In the genomic region with DNA sequence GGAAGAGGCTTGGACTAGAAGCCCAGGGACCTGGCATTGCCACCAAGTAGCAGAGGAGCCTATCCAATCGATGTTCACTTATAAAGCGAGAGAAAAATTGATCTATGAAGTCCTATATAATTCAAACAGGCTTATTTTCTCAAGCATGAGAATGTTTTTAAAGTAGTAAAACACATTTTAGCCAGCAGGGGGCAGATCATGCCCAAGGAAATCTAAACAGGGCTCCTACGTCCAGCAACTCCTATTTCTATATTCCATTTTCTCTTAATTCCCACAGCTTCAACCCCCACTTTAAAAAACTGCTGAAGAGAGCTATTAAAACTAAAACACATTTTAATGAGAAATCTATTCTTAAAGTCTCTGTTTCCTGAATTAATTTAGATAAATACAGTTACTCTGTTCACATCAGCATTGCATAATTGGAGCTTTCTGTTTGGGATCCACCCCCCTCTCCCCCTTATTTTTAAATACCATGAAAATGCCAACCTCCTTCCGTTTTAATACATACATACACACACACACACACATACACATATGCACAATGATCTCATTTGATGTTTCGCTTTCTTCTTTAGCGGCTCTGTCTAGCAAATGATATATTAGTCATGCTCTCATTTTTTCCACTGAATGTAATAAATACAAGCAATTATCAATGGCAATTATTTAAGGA, we compare ENCODE assay signal across 9 cellular contexts.
DNase-seq lines count a peak whose midpoint lies in the region; ATAC-seq and TF ChIP-seq lines count a peak whose summit lies in the region.
"Had no signal": no experiment of that assay in that cellular context is flagged by ENCODE, and none has a peak within 500 bp of the region (broad histone marks: within the 10 kb centered on the region; RNA-seq: fewer than 3 reads in every experiment).

No MANE protein-coding gene starts in this region.

- DNase-seq in COR-L47 (lab: John Stamatoyannopoulos, UW) (peak; percentile 60), NCI-H1105 (lab: John Stamatoyannopoulos, UW) (peak; percentile 25), SK-MEL-5 (ENCODE audit: low read depth, low spot score) (peak; percentile 75), esophagus squamous epithelium (lab: John Stamatoyannopoulos, UW) (no peak), nephron progenitor cell (peak; percentile 41)

- in situ Hi-C loops in SK-MEL-5 (cut with HindIII; ENCODE audit: low pct_unique_long_range_greater_than_20kb, low sequenced_read_pairs): loop anchor here (25.0 kb wide), 1 partner anchor 396 kb away; no protein-coding TSS in a partner anchor

- no peak for TF ChIP-seq POLR2A in esophagus squamous epithelium (IDR thresholded peaks at IDR 0.05)

- H3K27ac ChIP-seq in esophagus squamous epithelium: no peak overlapping the region

- no peaks in the 10 kb centered on the region for H3K9me3 ChIP-seq in esophagus squamous epithelium

- TF ChIP-seq CTCF in esophagus squamous epithelium (IDR thresholded peaks at IDR 0.05): peak; percentile 60 to 81 (median 69)
- TF ChIP-seq CTCF in nephron progenitor cell (IDR thresholded peaks at IDR 0.05): peak; percentile 73

- peaks cover 30% of the 10 kb centered on the region for H3K36me3 Mint-ChIP-seq in nephron progenitor cell (ENCODE audit: low read depth)

- 21 to 27% methylated on average over 6 of the region's 6 CpGs for WGBS in esophagus squamous epithelium, 2 donors

- peak; percentile 63 for ATAC-seq in GM21529 (IDR thresholded peaks at IDR 0.05; ENCODE audit: unreplicated experiment)
- no peak for ATAC-seq in GM21447 (IDR thresholded peaks at IDR 0.05; ENCODE audit: unreplicated experiment)
- ATAC-seq in HG02938 (IDR thresholded peaks at IDR 0.05; ENCODE audit: unreplicated experiment): no peak

- no peak overlapping the region for H3K4me3 Mint-ChIP-seq in nephron progenitor cell
- H3K4me3 Mint-ChIP-seq: T-helper 1 cell treated with Interleukin-12 subunit alpha and Interleukin-12 subunit beta and Interleukin-4 antibody, amounts not matched to agents 30 μg/mL and 1 μg/mL, for 36 hours had no signal

- H3K36me3 ChIP-seq in esophagus squamous epithelium: peaks cover 0 to 12% (median 0%) of the 10 kb centered on the region in 3 donors

- no peaks in the 10 kb centered on the region for H3K27me3 Mint-ChIP-seq in nephron progenitor cell (ENCODE audit: low read depth, poor library complexity)

- no peak overlapping the region for H3K4me3 ChIP-seq in esophagus squamous epithelium

- H3K27me3 ChIP-seq in esophagus squamous epithelium: no peaks in the 10 kb centered on the region

- H3K4me1 ChIP-seq in esophagus squamous epithelium: peaks cover 0 to 12% (median 0%) of the 10 kb centered on the region in 3 donors

- H3K4me1 Mint-ChIP-seq in nephron progenitor cell: peaks cover 41% of the 10 kb centered on the region

- no peak overlapping the region for H3K27ac Mint-ChIP-seq in nephron progenitor cell
- H3K27ac Mint-ChIP-seq: T-helper 1 cell treated with Interleukin-12 subunit alpha and Interleukin-12 subunit beta and Interleukin-4 antibody, amounts not matched to agents 30 μg/mL and 1 μg/mL, for 36 hours had no signal

- intact Hi-C loops in esophagus squamous epithelium (cut with DNase I): loop anchor here (5.0 to 10.0 kb wide), 2 partner anchors 344 to 396 kb away; no protein-coding TSS in a partner anchor

- H3K9me3 Mint-ChIP-seq in nephron progenitor cell: no peaks in the 10 kb centered on the region
- H3K9me3 Mint-ChIP-seq: T-helper 1 cell treated with Interleukin-12 subunit alpha and Interleukin-12 subunit beta and Interleukin-4 antibody, amounts not matched to agents 30 μg/mL and 1 μg/mL, for 36 hours had no signal
